Comparison of ENCODE assay signal across 17 cellular contexts in genomic region chr6:123007885-123008284, GRCh38.
"Had no signal": no experiment of that assay in that cellular context is flagged by ENCODE, and none has a peak within 500 bp of the region (broad histone marks: within the 10 kb centered on the region; RNA-seq: fewer than 3 reads in every experiment).

No MANE protein-coding gene starts in this region.

- ATAC-seq: effector memory CD8-positive, alpha-beta T cell; gastrocnemius medialis; heart right ventricle; naive thymus-derived CD4-positive, alpha-beta T cell; psoas muscle; right lobe of liver; stimulated activated effector memory CD8-positive, alpha-beta T cell treated with anti-CD3 and anti-CD28 coated beads, Interleukin-12 subunit alpha, Interleukin-12 subunit beta, amount 100 ng/mL, for 72 hours; stimulated activated naive CD8-positive, alpha-beta T cell treated with anti-CD3 and anti-CD28 coated beads, Interleukin-15, Interleukin-2, amounts not matched to agents 100 U/mL and 50 U/mL, for 24 hours had no signal

- DNase-seq: effector memory CD8-positive, alpha-beta T cell; gastrocnemius medialis; heart right ventricle; hypothalamus; kidney glomerular epithelial cell; naive thymus-derived CD4-positive, alpha-beta T cell; nephron progenitor cell; psoas muscle; retina; right lobe of liver; stimulated activated CD4-positive, alpha-beta T cell treated with anti-CD3 and anti-CD28 coated beads, Interleukin-4, amount 100 ng/mL, for 1 hour; stimulated activated CD8-positive, alpha-beta memory T cell treated with anti-CD3 and anti-CD28 coated beads, Interleukin-4, amount 100 ng/mL, for 48 hours; stimulated activated naive CD8-positive, alpha-beta T cell treated with anti-CD3 and anti-CD28 coated beads, Interleukin-15, Interleukin-2, amounts not matched to agents 100 U/mL and 50 U/mL, for 24 hours; tibial artery; upper lobe of left lung; uterus had no signal
